24 cellular contexts compared by ENCODE assay signal in genomic region chrX:20980426-20980825, GRCh38.
DNase-seq lines count a peak whose midpoint lies in the region; ATAC-seq, FAIRE-seq and TF ChIP-seq lines count a peak whose summit lies in the region.
"Had no signal": no experiment of that assay in that cellular context is flagged by ENCODE, and none has a peak within 500 bp of the region (broad histone marks: within the 10 kb centered on the region; RNA-seq: fewer than 3 reads in every experiment).

No MANE protein-coding gene starts in this region.

- in situ Hi-C loops in KBM-7 (cut with MboI; ENCODE audit: low pct_unique_long_range_greater_than_20kb, low sequenced_read_pairs) (no loop called here), transverse colon (cut with MboI; ENCODE audit: low pct_ligation_motif_present in 1 of 4, low pct_unique_long_range_greater_than_20kb in 1 of 4, low sequenced_read_pairs in 3 of 4) (no loop called here)

- WGBS in A549 (ENCODE audit: missing lambda C conversion rate), result 59% methylated on average over 1 of the region's 1 CpG
- WGBS in ectodermal cell, 2 experiments, result 83% methylated on average over 1 of the region's 1 CpG; no CpG with 5 or more reads in 1 of the 2 experiments
- WGBS in transverse colon (ENCODE audit: low coverage in 1 of 2), 2 donors, result 60 to 67% methylated on average over 1 of the region's 1 CpG

- H3K4me1 ChIP-seq in A549, result no peaks in the 10 kb centered on the region
- no peaks in the 10 kb centered on the region for H3K4me1 ChIP-seq in ectodermal cell (ENCODE audit: control insufficient read depth, insufficient read depth, low read length)
- no peaks in the 10 kb centered on the region for H3K4me1 ChIP-seq in transverse colon

- no peaks in the 10 kb centered on the region for H3K9me3 ChIP-seq in A549
- no peaks in the 10 kb centered on the region for H3K9me3 ChIP-seq in ectodermal cell (ENCODE audit: control insufficient read depth, low read length)
- H3K9me3 ChIP-seq in transverse colon, result no peaks in the 10 kb centered on the region
- H3K9me3 ChIP-seq: SK-N-SH had no signal

- H3K27ac ChIP-seq in A549 (no peak overlapping the region), ectodermal cell (ENCODE audit: insufficient read depth, low read depth, low read length, poor library complexity, severe bottlenecking) (peak overlapping the region; percentile 36), transverse colon (no peak overlapping the region)
- H3K27ac ChIP-seq: 22Rv1, C4-2B had no signal

- H3K4me3 ChIP-seq in A549 (no peak overlapping the region), ectodermal cell (ENCODE audit: insufficient read depth, low read depth, low read length) (no peak overlapping the region), transverse colon (no peak overlapping the region)

- no peak for TF ChIP-seq CTCF in A549 (IDR thresholded peaks at IDR 0.05)
- no peak for TF ChIP-seq CTCF in transverse colon (IDR thresholded peaks at IDR 0.05)

- no peak for TF ChIP-seq RAD21 in A549 (conservative IDR thresholded peaks at IDR 0.05 in 1 of 2, IDR thresholded peaks at IDR 0.05 in 1 of 2)

- DNase-seq in A549 (ENCODE audit: low read depth in 1 of 2, low spot score in 1 of 2) (no peak), KBM-7 (peak; percentile 12), NOMO-1 treated with DMSO at 0.1 percent for 48 hours (lab: John Stamatoyannopoulos, UW; ENCODE audit: unreplicated experiment) (peak; percentile 55), transverse colon (no peak), kidney glomerular epithelial cell (lab: John Stamatoyannopoulos, UW) (no peak), NCI-H1048 (lab: John Stamatoyannopoulos, UW) (no peak)
- DNase-seq: DMS53, GDM1, GOT3, NCI-H1105 treated with DMSO at 0.1 percent for 48 hours, NCI-H2081, NCI-H2171 treated with DMSO at 0.1 percent for 48 hours, NCI-H446, NCI-H526, SIG-M5, SK-N-SH, T-helper 2 cell had no signal

- no peak for ATAC-seq in A549
- ATAC-seq in GM21367 (IDR thresholded peaks at IDR 0.05; ENCODE audit: unreplicated experiment), result no peak
- ATAC-seq: HCT116, Panc1 had no signal

- TF ChIP-seq EP300 in A549 (IDR thresholded peaks at IDR 0.05), result no peak
- no peak for TF ChIP-seq EP300 in transverse colon (IDR thresholded peaks at IDR 0.05; ENCODE audit: low read depth)

- intact Hi-C loops in transverse colon (cut with DNase I; ENCODE audit: low total_unique reads), result no loop called here

- peak; percentile 7 for FAIRE-seq in A549 (lab: Jason Lieb, UNC)
- FAIRE-seq: D721Med had no signal

- no peak for TF ChIP-seq POLR2A in A549 (IDR thresholded peaks at IDR 0.05; ENCODE audit: low read length)
- TF ChIP-seq POLR2A in transverse colon (IDR thresholded peaks at IDR 0.05), result no peak

- H3K27me3 ChIP-seq in ectodermal cell (ENCODE audit: control insufficient read depth, insufficient read depth, low read length, poor library complexity, severe bottlenecking) (no peaks in the 10 kb centered on the region), transverse colon (no peaks in the 10 kb centered on the region)

- CTCF ChIA-PET in A549 (lab: Yijun Ruan, JAX), result no interaction called here

- POLR2A ChIA-PET in A549 (lab: Yijun Ruan, JAX), result no interaction called here

- H3K36me3 ChIP-seq in ectodermal cell (ENCODE audit: control insufficient read depth, insufficient read depth, low read length) (no peaks in the 10 kb centered on the region), transverse colon (no peaks in the 10 kb centered on the region)

- no peak overlapping the region for H3K4me2 ChIP-seq in A549
- H3K4me2 ChIP-seq: SK-N-SH had no signal

TF ChIP-seq in A549, 52 proteins besides CTCF, POLR2A, EP300 and RAD21:
- TF ChIP-seq NFE2L2 (conservative IDR thresholded peaks at IDR 0.05; ENCODE audit: low read length) (no peak), PHF8 (IDR thresholded peaks at IDR 0.05; ENCODE audit: borderline replicate concordance, low read depth) (no peak), CHD4 (IDR thresholded peaks at IDR 0.05; ENCODE audit: borderline replicate concordance) (no peak)
TF ChIP-seq in A549: peak in this region for 0.

Comparison
In these comparisons a context has a peak if more than half of its experiments do, and no peak if none do; other contexts are left out.
1. DNase-seq: peak in KBM-7 (single experiment) and NOMO-1 treated with DMSO at 0.1 percent for 48 hours (single experiment); none in A549 (0 of 2), transverse colon (single experiment), kidney glomerular epithelial cell (single experiment) and NCI-H1048 (single experiment).